Comparison of ENCODE assay signal across 32 cellular contexts in genomic region chr16:19162085-19162484, GRCh38. TPM values are rescaled to one million over a fixed set of nuclear protein-coding genes. Genes with fewer than 3 reads are reported as not detected.
"Had no signal": no experiment of that assay in that cellular context is flagged by ENCODE, and none has a peak within 500 bp of the region (broad histone marks: within the 10 kb centered on the region; RNA-seq: fewer than 3 reads in every experiment).

No MANE protein-coding gene starts in this region.

- H3K36me3 ChIP-seq: breast epithelium, left ventricle myocardium inferior, pancreas, prostate gland, suprapubic skin, tibial nerve had no signal

- H3K27me3 ChIP-seq: breast epithelium, pancreas, suprapubic skin had no signal

- ATAC-seq: activated naive CD8-positive, alpha-beta T cell treated with anti-CD3 and anti-CD28 coated beads, Interleukin-2, amount 50 U/mL, for 24 hours; esophagus mucosa; naive thymus-derived CD8-positive, alpha-beta T cell; pancreas had no signal

- H3K9me3 ChIP-seq: breast epithelium, left ventricle myocardium inferior, pancreas, prostate gland, suprapubic skin had no signal

- DNase-seq: activated CD4-positive, alpha-beta memory T cell treated with anti-CD3 and anti-CD28 coated beads, Interleukin-2, amount 10 ng/mL, durations not matched to agents 7 days and 5 days; activated CD4-positive, alpha-beta T cell treated with anti-CD3 and anti-CD28 coated beads, Interleukin-2, amount 10 ng/mL, durations not matched to agents 24 days and 14 days; activated CD4-positive, CD25-positive, alpha-beta regulatory T cell treated with anti-CD3 and anti-CD28 coated beads, Interleukin-2, amount 50 U/mL, for 72 hours; activated CD8-positive, alpha-beta memory T cell treated with anti-CD3 and anti-CD28 coated beads, Interleukin-2, amount 50 U/mL, for 48 hours; activated gamma-delta T cell treated with Interleukin-2 at 50 U/mL for 16 hours; activated naive CD4-positive, alpha-beta T cell treated with anti-CD3 and anti-CD28 coated beads, Interleukin-2, amount 50 U/mL, for 16 hours; activated naive CD8-positive, alpha-beta T cell treated with anti-CD3 and anti-CD28 coated beads, Interleukin-2, amount 50 U/mL, for 24 hours; activated T-cell treated with anti-CD3 and anti-CD28 coated beads, Interleukin-2, amount 50 U/mL, for 24 hours; central memory CD4-positive, alpha-beta T cell; endodermal cell; left ventricle myocardium inferior; mammary epithelial cell; naive thymus-derived CD8-positive, alpha-beta T cell; nucleus accumbens; pancreas; retina; stimulated activated CD4-positive, alpha-beta T cell treated with anti-CD3 and anti-CD28 coated beads, Interleukin-15, amount 100 ng/mL, for 24 hours; stimulated activated CD4-positive, alpha-beta T cell treated with anti-CD3 and anti-CD28 coated beads, Interleukin-2, amount 100 ng/mL, for 24 hours; stimulated activated naive CD4-positive, alpha-beta T cell; T-helper 9 cell had no signal

- H3K4me3 ChIP-seq: breast epithelium, left ventricle myocardium inferior, pancreas, prostate gland, suprapubic skin, tibial nerve had no signal

- H3K9me3 Mint-ChIP-seq: activated CD4-positive, alpha-beta T cell treated with anti-CD3 and anti-CD28 coated beads, Interleukin-2, amount 10 ng/mL, durations not matched to agents 24 days and 14 days; dendritic cell treated with granulocyte-macrophage colony-stimulating factor and Interleukin-4, amounts not matched to agents 40 ng/mL and 50 ng/mL, for 4 days; neural crest cell had no signal

- H3K36me3 Mint-ChIP-seq: mesothelial cell of epicardium had no signal

- H3K4me1 ChIP-seq: breast epithelium, pancreas, prostate gland, suprapubic skin, tibial nerve had no signal

- FAIRE-seq: frontal cortex, islet of Langerhans, pancreas, TTC549 had no signal

- H3K27ac ChIP-seq: breast epithelium, left ventricle myocardium inferior, pancreas, prostate gland, suprapubic skin, tibial nerve had no signal

- H3K27ac Mint-ChIP-seq: activated CD4-positive, alpha-beta memory T cell treated with anti-CD3 and anti-CD28 coated beads, Interleukin-2, amount 10 ng/mL, durations not matched to agents 7 days and 5 days; activated CD4-positive, alpha-beta T cell treated with anti-CD3 and anti-CD28 coated beads, Interleukin-2, amount 10 ng/mL, durations not matched to agents 24 days and 14 days; activated naive CD8-positive, alpha-beta T cell treated with anti-CD3 and anti-CD28 coated beads, Interleukin-2, amount 50 U/mL, for 24 hours; activated T-cell treated with anti-CD3 and anti-CD28 coated beads, Interleukin-2, amount 50 U/mL, for 24 hours; dendritic cell treated with granulocyte-macrophage colony-stimulating factor and Interleukin-4, amounts not matched to agents 40 ng/mL and 50 ng/mL, for 4 days; endodermal cell; mesothelial cell of epicardium; naive thymus-derived CD8-positive, alpha-beta T cell; T-helper 1 cell treated with Interleukin-12 subunit alpha and Interleukin-12 subunit beta and Interleukin-4 antibody, amounts not matched to agents 30 μg/mL and 1 μg/mL, for 36 hours had no signal

RNA-seq across cellular contexts. Expression of gene SYT17, which starts 6.0 kb away (rescaled TPM):
- total RNA-seq: activated CD4-positive, alpha-beta memory T cell treated with anti-CD3 and anti-CD28 coated beads, Interleukin-2, amount 10 ng/mL, durations not matched to agents 7 days and 5 days had no signal
- polyA plus RNA-seq: naive thymus-derived CD8-positive, alpha-beta T cell had no signal
